35 cellular contexts compared by ENCODE assay signal in the genomic region with DNA sequence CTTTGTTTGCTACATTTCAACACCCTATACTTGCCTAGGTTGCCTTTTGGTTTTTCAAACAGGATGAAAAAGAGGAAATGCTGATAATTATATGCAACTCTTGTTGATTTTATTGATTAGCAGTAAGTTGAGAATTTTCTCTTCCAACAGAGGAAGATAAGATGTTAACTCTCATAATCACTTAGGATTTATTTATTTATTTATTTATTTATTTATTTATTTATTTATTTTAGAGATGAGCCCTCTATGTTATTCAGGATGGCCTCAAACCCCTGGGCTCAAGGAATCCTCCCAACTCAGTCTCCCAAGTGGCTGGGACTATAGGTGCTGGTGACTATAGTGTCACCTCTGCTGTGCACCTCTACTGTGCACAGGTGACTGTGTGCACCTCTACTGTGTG.
"Had no signal": no experiment of that assay in that cellular context is flagged by ENCODE, and none has a peak within 500 bp of the region (broad histone marks: within the 10 kb centered on the region; RNA-seq: fewer than 3 reads in every experiment).

No MANE protein-coding gene starts in this region.

- H3K4me2 ChIP-seq: KMS-11 had no signal

- H3K4me3 ChIP-seq: MG63 had no signal

- DNase-seq: Karpas-422, Kasumi-1, MG63, MM.1S, MV-4-11, NCI-H1048, NCI-H1092, NCI-H1092 treated with DMSO at 0.1 percent for 48 hours, NCI-H1105, NCI-H1105 treated with DMSO at 0.1 percent for 48 hours, NCI-H1417, NCI-H1417 treated with DMSO at 0.1 percent for 48 hours, NCI-H1436, NCI-H1436 treated with DMSO at 0.1 percent for 48 hours, NCI-H146, NCI-H1694, NCI-H1694 treated with DMSO at 0.1 percent for 48 hours, NCI-H187, NCI-H187 treated with DMSO at 0.1 percent for 48 hours, NCI-H1930, NCI-H2029, NCI-H2029 treated with DMSO at 0.1 percent for 48 hours, NCI-H2081, NCI-H2081 treated with DMSO at 0.1 percent for 48 hours, NCI-H2107, NCI-H2171, NCI-H2171 treated with DMSO at 0.1 percent for 48 hours, NCI-H2227 treated with DMSO at 0.1 percent for 48 hours, NCI-H226, NCI-H345, NCI-H446, NCI-H446 treated with DMSO at 0.1 percent for 48 hours, NCI-H510A, NCI-H510A treated with DMSO at 0.1 percent for 48 hours had no signal

- H3K27ac ChIP-seq: KMS-11 had no signal
